Comparison of ENCODE assay signal across 2 cellular contexts in the genomic region with DNA sequence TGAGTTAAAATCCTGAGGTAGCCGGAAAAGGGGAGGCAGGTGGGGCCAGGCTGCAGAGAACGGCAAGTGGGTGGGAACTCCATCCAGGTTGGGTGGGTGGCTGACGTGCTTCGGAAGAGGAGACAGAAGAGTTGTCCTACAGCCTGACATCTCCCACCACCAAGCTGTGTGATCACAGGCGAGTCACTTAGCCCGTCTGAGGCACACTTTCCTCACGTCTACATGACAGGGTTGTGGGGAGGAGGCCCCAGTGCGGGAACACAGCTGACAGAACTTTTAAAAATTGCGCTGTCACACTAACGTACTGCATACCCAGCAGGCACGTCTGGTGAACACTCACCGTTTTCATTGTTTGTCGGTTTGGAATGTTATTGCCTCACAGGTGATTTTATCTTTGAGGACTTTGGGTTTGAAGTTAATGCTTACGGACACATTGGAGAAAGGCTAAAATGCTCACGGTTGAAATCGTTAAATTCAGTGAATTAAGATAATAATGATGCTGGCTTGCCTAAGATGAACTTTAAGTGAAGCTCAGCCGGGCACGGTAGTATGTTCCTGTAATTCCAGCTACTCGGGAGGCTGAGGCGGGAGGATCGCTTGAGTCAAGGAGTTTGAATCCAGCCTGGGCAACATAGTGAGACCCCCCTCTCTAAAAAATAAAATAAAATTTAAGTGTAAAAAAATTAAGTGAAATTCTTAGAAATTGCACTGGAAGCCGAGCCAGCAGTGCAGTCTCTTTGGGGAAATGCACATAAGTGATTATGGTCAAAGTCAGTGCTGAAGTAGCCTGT.
TF ChIP-seq lines count a peak whose summit lies in the region.

No MANE protein-coding gene starts in this region.

TF ChIP-seq in HepG2, 621 proteins besides CTCF, POLR2A, EP300 and RAD21 (continues in another document):
- no peak for TF ChIP-seq SNAPC2 (CRISPR knock-in tag; IDR thresholded peaks at IDR 0.05)
- TF ChIP-seq ZFP37 (CRISPR knock-in tag; IDR thresholded peaks at IDR 0.05; ENCODE audit: borderline replicate concordance) = no peak
- no peak for TF ChIP-seq TBL1XR1 (IDR thresholded peaks at IDR 0.05; ENCODE audit: borderline replicate concordance, low read length, partially characterized antibody)
- TF ChIP-seq TFAP4 (IDR thresholded peaks at IDR 0.05; ENCODE audit: borderline replicate concordance, low read depth) = peak; percentile 32; the same call in 1 of the 2 replicates
- no peak for TF ChIP-seq BATF2 (CRISPR knock-in tag; IDR thresholded peaks at IDR 0.05)
- no peak for TF ChIP-seq TGIF2 (CRISPR knock-in tag; IDR thresholded peaks at IDR 0.05)
- TF ChIP-seq HIC2 (CRISPR knock-in tag; IDR thresholded peaks at IDR 0.05; ENCODE audit: low read depth) = no peak
- no peak for TF ChIP-seq NFE2 (CRISPR knock-in tag; IDR thresholded peaks at IDR 0.05)
- no peak for TF ChIP-seq KLF13 (CRISPR knock-in tag; IDR thresholded peaks at IDR 0.05)
- TF ChIP-seq BRCA1 (CRISPR knock-in tag; IDR thresholded peaks at IDR 0.05) = no peak
- TF ChIP-seq ZNF224 (CRISPR knock-in tag; IDR thresholded peaks at IDR 0.05) = no peak
- TF ChIP-seq, protein P1, sequence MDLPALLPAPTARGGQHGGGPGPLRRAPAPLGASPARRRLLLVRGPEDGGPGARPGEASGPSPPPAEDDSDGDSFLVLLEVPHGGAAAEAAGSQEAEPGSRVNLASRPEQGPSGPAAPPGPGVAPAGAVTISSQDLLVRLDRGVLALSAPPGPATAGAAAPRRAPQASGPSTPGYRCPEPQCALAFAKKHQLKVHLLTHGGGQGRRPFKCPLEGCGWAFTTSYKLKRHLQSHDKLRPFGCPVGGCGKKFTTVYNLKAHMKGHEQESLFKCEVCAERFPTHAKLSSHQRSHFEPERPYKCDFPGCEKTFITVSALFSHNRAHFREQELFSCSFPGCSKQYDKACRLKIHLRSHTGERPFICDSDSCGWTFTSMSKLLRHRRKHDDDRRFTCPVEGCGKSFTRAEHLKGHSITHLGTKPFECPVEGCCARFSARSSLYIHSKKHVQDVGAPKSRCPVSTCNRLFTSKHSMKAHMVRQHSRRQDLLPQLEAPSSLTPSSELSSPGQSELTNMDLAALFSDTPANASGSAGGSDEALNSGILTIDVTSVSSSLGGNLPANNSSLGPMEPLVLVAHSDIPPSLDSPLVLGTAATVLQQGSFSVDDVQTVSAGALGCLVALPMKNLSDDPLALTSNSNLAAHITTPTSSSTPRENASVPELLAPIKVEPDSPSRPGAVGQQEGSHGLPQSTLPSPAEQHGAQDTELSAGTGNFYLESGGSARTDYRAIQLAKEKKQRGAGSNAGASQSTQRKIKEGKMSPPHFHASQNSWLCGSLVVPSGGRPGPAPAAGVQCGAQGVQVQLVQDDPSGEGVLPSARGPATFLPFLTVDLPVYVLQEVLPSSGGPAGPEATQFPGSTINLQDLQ (CRISPR knock-in tag; IDR thresholded peaks at IDR 0.05) = no peak
- TF ChIP-seq HNF4A (CRISPR knock-in tag; IDR thresholded peaks at IDR 0.05) = peak; percentile 34
- TF ChIP-seq XRCC5 (optimal IDR thresholded peaks at IDR 0.05; ENCODE audit: low read length) = no peak
- TF ChIP-seq BHLHE40 (IDR thresholded peaks at IDR 0.05; ENCODE audit: low read length) = 0 out of 2 replicates have a peak, but pooled peaks have one; percentile 11
- TF ChIP-seq, protein P2, sequence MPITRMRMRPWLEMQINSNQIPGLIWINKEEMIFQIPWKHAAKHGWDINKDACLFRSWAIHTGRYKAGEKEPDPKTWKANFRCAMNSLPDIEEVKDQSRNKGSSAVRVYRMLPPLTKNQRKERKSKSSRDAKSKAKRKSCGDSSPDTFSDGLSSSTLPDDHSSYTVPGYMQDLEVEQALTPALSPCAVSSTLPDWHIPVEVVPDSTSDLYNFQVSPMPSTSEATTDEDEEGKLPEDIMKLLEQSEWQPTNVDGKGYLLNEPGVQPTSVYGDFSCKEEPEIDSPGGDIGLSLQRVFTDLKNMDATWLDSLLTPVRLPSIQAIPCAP (CRISPR knock-in tag; IDR thresholded peaks at IDR 0.05; ENCODE audit: low read depth) = no peak
- TF ChIP-seq SAP130 (CRISPR knock-in tag; IDR thresholded peaks at IDR 0.05; ENCODE audit: low read depth) = peak; percentile 42
- TF ChIP-seq ARID3A (IDR thresholded peaks at IDR 0.05; ENCODE audit: low read depth, low read length) = 0 out of 2 replicates have a peak, but pooled peaks have one; percentile 24
- no peak for TF ChIP-seq REPIN1 (CRISPR knock-in tag; IDR thresholded peaks at IDR 0.05; ENCODE audit: borderline replicate concordance, low read depth)
- TF ChIP-seq ZNF83 (CRISPR knock-in tag; IDR thresholded peaks at IDR 0.05; ENCODE audit: borderline replicate concordance) = no peak

TF ChIP-seq in GM12891, 5 proteins besides CTCF, POLR2A, EP300 and RAD21:
- TF ChIP-seq SPI1 (IDR thresholded peaks at IDR 0.05; ENCODE audit: low read depth, low read length) (no peak), POU2F2 (IDR thresholded peaks at IDR 0.05; ENCODE audit: low read depth, low read length) (no peak), TAF1 (IDR thresholded peaks at IDR 0.05; ENCODE audit: low read depth, low read length) (no peak), POLR2AphosphoS5 (IDR thresholded peaks at IDR 0.05; ENCODE audit: low read depth, low read length) (no peak), PAX5 (IDR thresholded peaks at IDR 0.05; ENCODE audit: insufficient read depth, low read length, severe bottlenecking) (no peak)
